In genomic region chr12:57069522-57069921, GRCh38 we compare ENCODE assay signal across 8 cellular contexts. TPM values are rescaled to one million over a fixed set of nuclear protein-coding genes. Genes with fewer than 3 reads are reported as not detected.
DNase-seq lines count a peak whose midpoint lies in the region; FAIRE-seq and TF ChIP-seq lines count a peak whose summit lies in the region.

No MANE protein-coding gene starts in this region.

- H2AFZ ChIP-seq in SK-N-SH (ENCODE audit: low read depth) (no peak overlapping the region; the same call in 1 of the 2 replicates), hepatocyte (peak overlapping the region; percentile 68)

- POLR2A ChIA-PET in SK-N-SH (lab: Yijun Ruan, JAX), result interaction anchor here (0.7 to 2.7 kb wide), 2 partner anchors 20 to 42 kb away, joined by 3 to 23 read pairs; partner anchors contain the start of gene NAB2

- H3K79me2 ChIP-seq in SK-N-SH (ENCODE audit: insufficient read depth) (peaks cover 18% of the 10 kb centered on the region), hepatocyte (peaks cover 11% of the 10 kb centered on the region)

- H3K27me3 ChIP-seq in SK-N-SH (ENCODE audit: insufficient read depth) (no peaks in the 10 kb centered on the region), hepatocyte (no peaks in the 10 kb centered on the region)

- H3K36me3 ChIP-seq in SK-N-SH (replicated peaks in 1 of 2; ENCODE audit: control insufficient read depth in 1 of 2, insufficient read depth in 2 of 2, low read length in 1 of 2) (peaks cover 7 to 14% of the 10 kb centered on the region in 2 experiments), hepatocyte (replicated peaks; ENCODE audit: insufficient read depth, low read depth) (no peaks in the 10 kb centered on the region)

- CTCF ChIA-PET in SK-N-SH (lab: Yijun Ruan, JAX), result interaction anchor here (0.6 to 14.9 kb wide), 42 partner anchors 9 to 433 kb away, joined by 3 to 339 read pairs (median 4); partner anchors contain the start of genes LRP1, MYO1A, NAB2 and NEMP1

- H3K4me2 ChIP-seq in SK-N-SH (no peak overlapping the region), hepatocyte (no peak overlapping the region)

- peak; percentile 89 for FAIRE-seq in H54 (lab: Jason Lieb, UNC)

- H3K9me3 ChIP-seq in SK-N-SH, result no peaks in the 10 kb centered on the region
- H3K9me3 ChIP-seq in hepatocyte (ENCODE audit: low read depth), result no peaks in the 10 kb centered on the region

- H3K9ac ChIP-seq in SK-N-SH, result no peak overlapping the region

- H3K4me1 ChIP-seq in SK-N-SH (ENCODE audit: control insufficient read depth in 1 of 2, insufficient read depth in 2 of 2, low read depth in 1 of 2, low read length in 1 of 2) (peaks cover 0 to 2% of the 10 kb centered on the region in 2 experiments; a peak in 1 of 4 replicates), hepatocyte (ENCODE audit: insufficient read depth) (peaks cover 4% of the 10 kb centered on the region)

- no peaks in the 10 kb centered on the region for H3K9me2 ChIP-seq in SK-N-SH
- no peaks in the 10 kb centered on the region for H3K9me2 ChIP-seq in hepatocyte (replicated peaks; ENCODE audit: insufficient read depth)

- DNase-seq in H54 (ENCODE audit: insufficient read length, low spot score), result no peak
- peak; percentile 71 for DNase-seq in M059J (ENCODE audit: low read depth)
- peak; percentile 59 for DNase-seq in SK-N-SH
- peak; percentile 87 for DNase-seq in astrocyte of the hippocampus (ENCODE audit: low read depth, low spot score)
- DNase-seq in hepatocyte (ENCODE audit: low spot score), result peak; percentile 89
- no peak for DNase-seq in retinal pigment epithelial cell (ENCODE audit: low read depth)
- DNase-seq in mesenteric fat pad (ENCODE audit: low spot score), result no peak

- peaks cover 16% of the 10 kb centered on the region for H3F3A ChIP-seq in SK-N-SH (replicated peaks; ENCODE audit: insufficient read depth)

- TF ChIP-seq EP300 in SK-N-SH (IDR thresholded peaks at IDR 0.05; ENCODE audit: borderline replicate concordance in 1 of 2, low read depth in 1 of 2, low read length in 1 of 2), result no peak

- TF ChIP-seq POLR2A in H54 (IDR thresholded peaks at IDR 0.05; ENCODE audit: low read depth, low read length), result no peak

- 47% methylated on average over 3 of the region's 3 CpGs for WGBS in SK-N-SH (ENCODE audit: low lambda C conversion rate)
- 35% methylated on average over 3 of the region's 3 CpGs for WGBS in hepatocyte (ENCODE audit: low lambda C conversion rate, missing lambda C conversion rate)

- no peaks in the 10 kb centered on the region for H4K20me1 ChIP-seq in SK-N-SH (ENCODE audit: insufficient read depth)
- H4K20me1 ChIP-seq in hepatocyte (ENCODE audit: insufficient read depth, poor library complexity, severe bottlenecking), result no peaks in the 10 kb centered on the region

- peak; percentile 22 for TF ChIP-seq CTCF in GM12801 (IDR thresholded peaks at IDR 0.05; ENCODE audit: extremely low read depth, insufficient read length)
- TF ChIP-seq CTCF in SK-N-SH (IDR thresholded peaks at IDR 0.05), result peak; percentile 84
- TF ChIP-seq CTCF in hepatocyte (IDR thresholded peaks at IDR 0.05; ENCODE audit: poor library complexity), result peak; percentile 95
- peak; percentile 94 for TF ChIP-seq CTCF in retinal pigment epithelial cell (conservative IDR thresholded peaks at IDR 0.05; ENCODE audit: low read depth, low read length)

- H3K27ac ChIP-seq in SK-N-SH (ENCODE audit: low read depth in 2 of 2, low read length in 1 of 2) (no peak overlapping the region), hepatocyte (peak overlapping the region; percentile 81)

- peak; percentile 96 for TF ChIP-seq RAD21 in SK-N-SH (IDR thresholded peaks at IDR 0.05; ENCODE audit: low read length)

- H3K4me3 ChIP-seq in SK-N-SH (ENCODE audit: low read depth in 2 of 2, low read length in 1 of 2) (no peak overlapping the region; a peak in 1 of 4 replicates), hepatocyte (no peak overlapping the region), retinal pigment epithelial cell (ENCODE audit: low read length) (no peak overlapping the region)

TF ChIP-seq in SK-N-SH, 30 proteins besides CTCF, POLR2A, EP300 and RAD21:
- TF ChIP-seq POLR2AphosphoS5 (IDR thresholded peaks at IDR 0.05; ENCODE audit: low read depth, low read length) (no peak), PBX3 (IDR thresholded peaks at IDR 0.05) (no peak), SMC3 (IDR thresholded peaks at IDR 0.05; ENCODE audit: low read depth, low read length) (peak; percentile 97), USF1 (IDR thresholded peaks at IDR 0.05; ENCODE audit: borderline replicate concordance, low read depth) (no peak)

RNA-seq across cellular contexts. Expression of gene NEMP1, which starts 9.1 kb away (rescaled TPM):
- 18.1 and 30.3 TPM in 2 replicates for total RNA-seq in M059J (2014; rRNA removed; shearing (Covaris generic))
- polyA plus RNA-seq in SK-N-SH (2012; rRNA removed) (6.2 and 8.8 TPM in 2 replicates), hepatocyte (3.0 and 6.2 TPM in 2 replicates)
- 7.0 and 7.1 TPM in 2 replicates for polyA plus RNA-seq in SK-N-SH (2012; cell fraction: cytosol; rRNA removed)
- polyA plus RNA-seq in SK-N-SH (2012; cell fraction: nucleus; rRNA removed), result 13.4 and 24.8 TPM in 2 replicates
- total RNA-seq in hepatocyte (8.3 and 9.3 TPM in 2 replicates), mesenteric fat pad (8.6 TPM)

RNA-seq across cellular contexts. Expression of gene NAB2, which starts 19.4 kb away (rescaled TPM):
- total RNA-seq in M059J (2014; rRNA removed; shearing (Covaris generic)), result 11.0 and 18.9 TPM in 2 replicates
- polyA plus RNA-seq in SK-N-SH (2012; rRNA removed) (23.7 and 24.9 TPM in 2 replicates), hepatocyte (12.3 and 12.9 TPM in 2 replicates)
- 12.7 and 18.9 TPM in 2 replicates for polyA plus RNA-seq in SK-N-SH (2012; cell fraction: cytosol; rRNA removed)
- 24.3 and 28.0 TPM in 2 replicates for polyA plus RNA-seq in SK-N-SH (2012; cell fraction: nucleus; rRNA removed)
- total RNA-seq in hepatocyte (21.9 and 24.8 TPM in 2 replicates), mesenteric fat pad (22.1 TPM)

RNA-seq across cellular contexts. Expression of gene MYO1A, which starts 19.6 kb away (rescaled TPM):
- not detected in 2 replicates for total RNA-seq in M059J (2014; rRNA removed; shearing (Covaris generic))
- polyA plus RNA-seq in SK-N-SH (2012; rRNA removed), result not detected in 2 replicates
- polyA plus RNA-seq in SK-N-SH (2012; cell fraction: cytosol; rRNA removed), result not detected in 2 replicates
- polyA plus RNA-seq in SK-N-SH (2012; cell fraction: nucleus; rRNA removed), result 0.11 TPM in 1 of 2 replicates, not detected in the other
- 28.3 and 29.2 TPM in 2 replicates for total RNA-seq in hepatocyte
- polyA plus RNA-seq in hepatocyte, result 23.8 and 25.2 TPM in 2 replicates
- 3.6 TPM for total RNA-seq in mesenteric fat pad

RNA-seq across cellular contexts. Expression of gene STAT6, which starts 41.6 kb away (rescaled TPM):
- not detected in 2 replicates for total RNA-seq in M059J (2014; rRNA removed; shearing (Covaris generic))
- polyA plus RNA-seq in SK-N-SH (2012; rRNA removed) (0.15 and 0.42 TPM in 2 replicates), hepatocyte (80.0 and 101 TPM in 2 replicates)
- polyA plus RNA-seq in SK-N-SH (2012; cell fraction: cytosol; rRNA removed), result 0.05 and 0.19 TPM in 2 replicates
- polyA plus RNA-seq in SK-N-SH (2012; cell fraction: nucleus; rRNA removed), result 0.73 and 0.83 TPM in 2 replicates
- total RNA-seq in hepatocyte (76.7 and 78.9 TPM in 2 replicates), mesenteric fat pad (164 TPM)

RNA-seq across cellular contexts. Expression of gene TAC3, which starts 53.2 kb away (rescaled TPM):
- total RNA-seq in M059J (2014; rRNA removed; shearing (Covaris generic)), result not detected in 2 replicates
- polyA plus RNA-seq in SK-N-SH (2012; rRNA removed) (not detected in 2 replicates), hepatocyte (113 and 167 TPM in 2 replicates)
- polyA plus RNA-seq in SK-N-SH (2012; cell fraction: cytosol; rRNA removed), result 0.04 and 0.08 TPM in 2 replicates
- polyA plus RNA-seq in SK-N-SH (2012; cell fraction: nucleus; rRNA removed), result 0.11 TPM in 1 of 2 replicates, not detected in the other
- total RNA-seq in hepatocyte (13.0 and 18.1 TPM in 2 replicates), mesenteric fat pad (not detected)

Comparison
In these comparisons a context has a peak if more than half of its experiments do, and no peak if none do; other contexts are left out.
1. CTCF ChIP-seq: peak in every context shown above with its lines; median percentile 95 in hepatocyte; 94 in retinal pigment epithelial cell; 84 in SK-N-SH; 22 in GM12801.
2. DNase-seq: peak in M059J (single experiment), SK-N-SH (single experiment), astrocyte of the hippocampus (single experiment) and hepatocyte (single experiment); none in H54 (single experiment), retinal pigment epithelial cell (single experiment) and mesenteric fat pad (single experiment).